Comparison of ENCODE assay signal across 24 cellular contexts in genomic region chr3:166810741-166811445, GRCh38.
"Had no signal": no experiment of that assay in that cellular context is flagged by ENCODE, and none has a peak within 500 bp of the region (broad histone marks: within the 10 kb centered on the region; RNA-seq: fewer than 3 reads in every experiment).

No MANE protein-coding gene starts in this region.

- H3K36me3 Mint-ChIP-seq: activated naive CD8-positive, alpha-beta T cell; brain; naive thymus-derived CD4-positive, alpha-beta T cell; stimulated activated naive B cell treated with anti-CD40 and anti-IgM and Interleukin-4, amounts not matched to agents 10 μg/mL and 1 μg/mL and 100 μg/mL, for 72 hours had no signal

- H3K27me3 ChIP-seq: heart left ventricle, right atrium auricular region, stomach, tibial artery had no signal

- DNase-seq: activated CD4-positive, alpha-beta T cell treated with anti-CD3 and anti-CD28 coated beads for 36 hours; activated CD4-positive, alpha-beta T cell treated with anti-CD3 and anti-CD28 coated beads, Interleukin-2, amount 50 U/mL, for 4 hours; activated CD4-positive, CD25-positive, alpha-beta regulatory T cell; activated CD8-positive, alpha-beta memory T cell treated with anti-CD3 and anti-CD28 coated beads for 24 hours; activated effector memory CD4-positive, alpha-beta T cell treated with Interleukin-2 at 50 U/mL for 16 hours; activated naive CD4-positive, alpha-beta T cell treated with Interleukin-2 at 50 U/mL for 16 hours; anterior cingulate cortex; cortex of kidney; effector memory CD8-positive, alpha-beta T cell; foreskin fibroblast; heart left ventricle; hypothalamus; midbrain; naive thymus-derived CD4-positive, alpha-beta T cell; occipital lobe; stimulated activated CD4-positive, alpha-beta T cell treated with anti-CD3 and anti-CD28 coated beads, Interleukin-1b, Interleukin-23, amount 100 ng/mL, for 48 hours; stimulated activated naive B cell treated with anti-CD40 and anti-IgM and Interleukin-4, amounts not matched to agents 10 μg/mL and 1 μg/mL and 100 μg/mL, for 72 hours; stomach; tibial artery had no signal

- H2AFZ ChIP-seq: parathyroid adenoma had no signal

- H3K4me2 ChIP-seq: smooth muscle cell had no signal

- H3K27me3 Mint-ChIP-seq: activated CD4-positive, alpha-beta T cell treated with anti-CD3 and anti-CD28 coated beads for 36 hours; activated naive CD8-positive, alpha-beta T cell; brain; effector memory CD8-positive, alpha-beta T cell; naive thymus-derived CD4-positive, alpha-beta T cell; stimulated activated naive B cell treated with anti-CD40 and anti-IgM and Interleukin-4, amounts not matched to agents 10 μg/mL and 1 μg/mL and 100 μg/mL, for 72 hours had no signal

- H3K9ac ChIP-seq: parathyroid adenoma had no signal

- ATAC-seq: activated CD4-positive, alpha-beta T cell treated with anti-CD3 and anti-CD28 coated beads for 36 hours; effector memory CD8-positive, alpha-beta T cell; heart left ventricle; naive thymus-derived CD4-positive, alpha-beta T cell; stimulated activated naive B cell treated with anti-CD40 and anti-IgM and Interleukin-4, amounts not matched to agents 10 μg/mL and 1 μg/mL and 100 μg/mL, for 72 hours had no signal

- H3K4me3 ChIP-seq: heart left ventricle, right atrium auricular region, smooth muscle cell, stomach, tibial artery had no signal

- H3K4me1 Mint-ChIP-seq: activated CD4-positive, alpha-beta T cell treated with anti-CD3 and anti-CD28 coated beads for 36 hours; brain; naive thymus-derived CD4-positive, alpha-beta T cell; stimulated activated naive B cell treated with anti-CD40 and anti-IgM and Interleukin-4, amounts not matched to agents 10 μg/mL and 1 μg/mL and 100 μg/mL, for 72 hours had no signal

- H3K36me3 ChIP-seq: heart left ventricle, right atrium auricular region, stomach, tibial artery had no signal

- H3K27ac Mint-ChIP-seq: activated CD4-positive, alpha-beta T cell treated with anti-CD3 and anti-CD28 coated beads for 36 hours; activated naive CD8-positive, alpha-beta T cell; brain; effector memory CD8-positive, alpha-beta T cell; naive thymus-derived CD4-positive, alpha-beta T cell; stimulated activated naive B cell treated with anti-CD40 and anti-IgM and Interleukin-4, amounts not matched to agents 10 μg/mL and 1 μg/mL and 100 μg/mL, for 72 hours had no signal

- H3K9me3 ChIP-seq: tibial artery had no signal

- H3K27ac ChIP-seq: heart left ventricle, parathyroid adenoma, right atrium auricular region, stomach, tibial artery had no signal

- H3K79me2 ChIP-seq: parathyroid adenoma had no signal

- H3K4me1 ChIP-seq: heart left ventricle, parathyroid adenoma, right atrium auricular region, stomach, tibial artery had no signal

- H3K4me3 Mint-ChIP-seq: activated CD4-positive, alpha-beta T cell treated with anti-CD3 and anti-CD28 coated beads for 36 hours; activated naive CD8-positive, alpha-beta T cell; brain; effector memory CD8-positive, alpha-beta T cell; naive thymus-derived CD4-positive, alpha-beta T cell; stimulated activated naive B cell treated with anti-CD40 and anti-IgM and Interleukin-4, amounts not matched to agents 10 μg/mL and 1 μg/mL and 100 μg/mL, for 72 hours had no signal
